Comparison of ENCODE assay signal across 21 cellular contexts in genomic region chr5:22649076-22649475, GRCh38.
DNase-seq lines count a peak whose midpoint lies in the region; ATAC-seq, FAIRE-seq and TF ChIP-seq lines count a peak whose summit lies in the region.
"Had no signal": no experiment of that assay in that cellular context is flagged by ENCODE, and none has a peak within 500 bp of the region (broad histone marks: within the 10 kb centered on the region; RNA-seq: fewer than 3 reads in every experiment).

No MANE protein-coding gene starts in this region.

- TF ChIP-seq RAD21 in HCT116 (IDR thresholded peaks at IDR 0.05; ENCODE audit: low read depth), result no peak

- WGBS in prostate gland, result 14% methylated on average over 1 of the region's 1 CpG

- no peaks in the 10 kb centered on the region for H4K20me1 ChIP-seq in HCT116 (ENCODE audit: insufficient read depth)

- H3K79me2 ChIP-seq in HCT116 (ENCODE audit: insufficient read depth, low read length), result no peaks in the 10 kb centered on the region

- H3K27me3 ChIP-seq in HCT116 (ENCODE audit: insufficient read depth, low read length) (no peaks in the 10 kb centered on the region), bronchial epithelial cell (ENCODE audit: control insufficient read depth, insufficient read depth, low read length) (no peaks in the 10 kb centered on the region), prostate gland (replicated peaks; ENCODE audit: insufficient read depth) (no peaks in the 10 kb centered on the region), Peyer's patch (no peaks in the 10 kb centered on the region)
- H3K27me3 ChIP-seq: neutrophil, right atrium auricular region had no signal

- no peak overlapping the region for H3K4me2 ChIP-seq in HCT116 (ENCODE audit: low read length)

- H3K4me3 ChIP-seq in HCT116 (replicated peaks in 1 of 2; ENCODE audit: low read depth in 1 of 2, low read length in 2 of 2) (no peak overlapping the region), bronchial epithelial cell (ENCODE audit: low read depth, low read length) (no peak overlapping the region), prostate gland (no peak overlapping the region), Peyer's patch (no peak overlapping the region)
- H3K4me3 ChIP-seq: right atrium auricular region had no signal

- RAD21 ChIA-PET in HCT116 (lab: Charles Lee; ENCODE audit: low non-redundant PET in 1 of 2, low total read pairs in 2 of 2, uncharacterized antibody in 2 of 2, unreplicated experiment in 2 of 2), result no interaction called here

- H3K27ac ChIP-seq in HCT116 (ENCODE audit: low read depth, low read length) (no peak overlapping the region), prostate gland (no peak overlapping the region), Peyer's patch (no peak overlapping the region)
- H3K27ac ChIP-seq: neutrophil, right atrium auricular region had no signal

- H3K9me2 ChIP-seq in HCT116 (ENCODE audit: insufficient read depth), result no peaks in the 10 kb centered on the region

- H2AFZ ChIP-seq in HCT116 (ENCODE audit: low read depth, low read length, poor library complexity, severe bottlenecking), result no peak overlapping the region

- no peak for TF ChIP-seq POLR2A in HCT116 (IDR thresholded peaks at IDR 0.05; ENCODE audit: borderline replicate concordance, extremely low read depth, insufficient read depth, insufficient read length)
- TF ChIP-seq POLR2A in prostate gland (IDR thresholded peaks at IDR 0.05), result no peak
- no peak for TF ChIP-seq POLR2A in Peyer's patch (IDR thresholded peaks at IDR 0.05)

- POLR2A ChIA-PET in HCT116 (lab: Charles Lee), result no interaction called here

- H3K36me3 ChIP-seq in HCT116 (ENCODE audit: control insufficient read depth in 1 of 2, insufficient read depth in 2 of 2, low read length in 2 of 2) (no peaks in the 10 kb centered on the region), bronchial epithelial cell (ENCODE audit: control insufficient read depth, insufficient read depth, low read length) (no peaks in the 10 kb centered on the region), prostate gland (no peaks in the 10 kb centered on the region), Peyer's patch (no peaks in the 10 kb centered on the region)
- H3K36me3 ChIP-seq: neutrophil, right atrium auricular region had no signal

- no peaks in the 10 kb centered on the region for H3K4me1 ChIP-seq in HCT116 (ENCODE audit: control insufficient read depth in 1 of 2, insufficient read depth in 2 of 2, low read length in 2 of 2)
- no peaks in the 10 kb centered on the region for H3K4me1 ChIP-seq in prostate gland (replicated peaks)
- no peaks in the 10 kb centered on the region for H3K4me1 ChIP-seq in Peyer's patch
- H3K4me1 ChIP-seq: right atrium auricular region had no signal

- TF ChIP-seq CTCF in HCT116 (IDR thresholded peaks at IDR 0.05 in 2 of 3, conservative IDR thresholded peaks at IDR 0.05 in 1 of 3; ENCODE audit: borderline replicate concordance in 1 of 3, insufficient read depth in 1 of 3, low read depth in 2 of 3, low read length in 2 of 3) (no peak), bronchial epithelial cell (IDR thresholded peaks at IDR 0.05; ENCODE audit: insufficient read depth, low read length, severe bottlenecking) (no peak), prostate gland (IDR thresholded peaks at IDR 0.05) (no peak), Peyer's patch (IDR thresholded peaks at IDR 0.05) (no peak)

- ATAC-seq in HCT116, result no peak
- ATAC-seq in GM18520 (IDR thresholded peaks at IDR 0.05; ENCODE audit: unreplicated experiment), result no peak
- no peak for ATAC-seq in GM18867 (IDR thresholded peaks at IDR 0.05; ENCODE audit: unreplicated experiment)
- ATAC-seq: left ventricle myocardium superior, T-helper 17 cell had no signal

- H3K9ac ChIP-seq in HCT116 (ENCODE audit: low read length), result no peak overlapping the region

- H3K9me3 ChIP-seq in HCT116 (ENCODE audit: control insufficient read depth in 1 of 2, insufficient read depth in 1 of 2, low read depth in 1 of 2, low read length in 2 of 2), result peaks cover 21 to 25% of the 10 kb centered on the region in 2 experiments; a peak in 2 of 4 replicates
- H3K9me3 ChIP-seq in prostate gland, result no peaks in the 10 kb centered on the region
- no peaks in the 10 kb centered on the region for H3K9me3 ChIP-seq in Peyer's patch
- H3K9me3 ChIP-seq: neutrophil, right atrium auricular region had no signal

- DNase-seq in HCT116 (ENCODE audit: low read depth, low spot score) (no peak), NCI-H2081 treated with DMSO at 0.1 percent for 48 hours (lab: John Stamatoyannopoulos, UW) (peak; percentile 60), bronchial epithelial cell (ENCODE audit: low read depth) (peak; percentile 41), prostate gland (ENCODE audit: low spot score) (peak; percentile 44), Peyer's patch (no peak), HK-2 (ENCODE audit: unreplicated experiment) (no peak)
- DNase-seq: activated CD4-positive, alpha-beta memory T cell treated with anti-CD3 and anti-CD28 coated beads for 36 hours; activated naive CD4-positive, alpha-beta T cell; amygdala; cerebellar nuclear complex; effector CD4-positive, alpha-beta T cell; head of caudate nucleus; left ventricle myocardium superior; NCI-H1694; NCI-H510A; SHP77 treated with DMSO at 0.1 percent for 48 hours; T-helper 17 cell had no signal

- BruUV-seq in HCT116 (replicated peaks; lab: Mats Ljungman, UMichigan), result no TSS peak

- no peak for FAIRE-seq in bronchial epithelial cell (lab: Jason Lieb, UNC)

- intact Hi-C loops in HCT116 (cut with micrococcal nuclease), result no loop called here
- intact Hi-C loops in prostate gland (cut with DNase I), result no loop called here

- CTCF ChIA-PET in HCT116 (lab: Charles Lee), result no interaction called here

TF ChIP-seq in HCT116, 20 proteins besides CTCF, POLR2A, EP300 and RAD21:
- TF ChIP-seq TCF7L2 (IDR thresholded peaks at IDR 0.05; ENCODE audit: borderline replicate concordance, extremely low read depth, insufficient read depth, insufficient read length) (peak; percentile 24), SRF (IDR thresholded peaks at IDR 0.05; ENCODE audit: low read depth) (no peak), POLR2AphosphoS5 (IDR thresholded peaks at IDR 0.05; ENCODE audit: low read depth, low read length) (no peak), EZH2phosphoT487 (IDR thresholded peaks at IDR 0.05; ENCODE audit: borderline replicate concordance) (no peak)

Comparison
In these comparisons a context has a peak if more than half of its experiments do, and no peak if none do; other contexts are left out.
1. DNase-seq: peak in NCI-H2081 treated with DMSO at 0.1 percent for 48 hours (single experiment), bronchial epithelial cell (single experiment) and prostate gland (single experiment); none in HCT116 (single experiment), Peyer's patch (0 of 3) and HK-2 (single experiment).